ENCODE assay signal across 8 cellular contexts in genomic region chr12:14774944-14775651, GRCh38. TPM values are rescaled to one million over a fixed set of nuclear protein-coding genes. Genes with fewer than 3 reads are reported as not detected.
A peak's percentile ranks its signal among the peaks of the same experiment; 100 is the strongest.
DNase-seq lines count a peak whose midpoint lies in the region; ATAC-seq and TF ChIP-seq lines count a peak whose summit lies in the region.

No MANE protein-coding gene starts in this region.

- intact Hi-C loops in right lobe of liver (cut with DNase I), result loop anchor here in 1 of 2 donors (5.0 kb wide), 1 partner anchor 67 kb away; the partner anchor contains the start of gene ART4

- H3K4me1 ChIP-seq in duodenal mucosa (ENCODE audit: control insufficient read depth in 1 of 2, insufficient read depth in 2 of 2, low read length in 2 of 2) (peaks cover 10 to 20% of the 10 kb centered on the region in 2 donors), right lobe of liver (peaks cover 0 to 25% (median 2%) of the 10 kb centered on the region in 4 donors)

- peak overlapping the region; percentile 97 for H3K27ac ChIP-seq in VCaP
- H3K27ac ChIP-seq in duodenal mucosa (ENCODE audit: low read depth, low read length), result peak overlapping the region; percentile 96
- H3K27ac ChIP-seq in right lobe of liver, result peak overlapping the region; percentile 83 to 94 (median 84)

- no peaks in the 10 kb centered on the region for H3K27me3 ChIP-seq in duodenal mucosa (ENCODE audit: control insufficient read depth in 1 of 2, insufficient read depth in 2 of 2, low read length in 2 of 2)
- no peaks in the 10 kb centered on the region for H3K27me3 ChIP-seq in right lobe of liver

- under 1% methylated on average over 31 of the region's 33 CpGs for WGBS in right lobe of liver (ENCODE audit: insufficient coverage, low coverage, low lambda C conversion rate, missing lambda C conversion rate)

- ATAC-seq in right lobe of liver, result peak; percentile 0 to 16 (median 10)
- no peak for ATAC-seq in HG03097 (IDR thresholded peaks at IDR 0.05; ENCODE audit: low FRiP score, unreplicated experiment)

- H3K36me3 ChIP-seq in duodenal mucosa (ENCODE audit: control insufficient read depth in 1 of 2, insufficient read depth in 2 of 2, low read length in 2 of 2), result no peaks in the 10 kb centered on the region
- H3K36me3 ChIP-seq in right lobe of liver, result no peaks in the 10 kb centered on the region

- peak overlapping the region; percentile 87 to 95 for H3K4me3 ChIP-seq in duodenal mucosa (ENCODE audit: low read depth in 1 of 2, low read length in 2 of 2)
- peak overlapping the region; percentile 63 to 72 (median 67) for H3K4me3 ChIP-seq in right lobe of liver

- H3K9ac ChIP-seq in duodenal mucosa (ENCODE audit: low read depth in 1 of 2, low read length in 2 of 2), result peak overlapping the region; percentile 91 to 93

- H3K9me3 ChIP-seq in duodenal mucosa (ENCODE audit: control insufficient read depth in 1 of 2, low read length in 2 of 2) (no peaks in the 10 kb centered on the region), right lobe of liver (no peaks in the 10 kb centered on the region)

- no peak for TF ChIP-seq POLR2A in right lobe of liver (IDR thresholded peaks at IDR 0.05)

- no peak for TF ChIP-seq CTCF in VCaP (conservative IDR thresholded peaks at IDR 0.05)
- no peak for TF ChIP-seq CTCF in right lobe of liver (IDR thresholded peaks at IDR 0.05)

- peak; percentile 52 for DNase-seq in activated CD4-positive, CD25-positive, alpha-beta regulatory T cell treated with anti-CD3 and anti-CD28 coated beads, Interleukin-2, amount 50 U/mL, for 72 hours
- no peak for DNase-seq in activated CD4-positive, CD25-positive, alpha-beta regulatory T cell (lab: John Stamatoyannopoulos, UW)
- DNase-seq in right lobe of liver (peak; percentile 48 to 64 (median 56)), NCI-H1048 (lab: John Stamatoyannopoulos, UW) (no peak)
- DNase-seq in stimulated activated CD8-positive, alpha-beta memory T cell treated with anti-CD3 and anti-CD28 coated beads, Interleukin-4, amount 100 ng/mL, for 48 hours, result peak; percentile 51

RNA-seq across cellular contexts. Expression of gene WBP11, which starts 28.2 kb away (rescaled TPM):
- total RNA-seq in right lobe of liver, result 10 to 100 TPM in 4 of 6 experiments, 1 to 10 TPM in 2; 8.6 to 24.9 (median 16.9) TPM

RNA-seq across cellular contexts. Expression of gene C12orf60, which starts 28.4 kb away (rescaled TPM):
- total RNA-seq in right lobe of liver, result under 1 TPM; 0.37 to 0.91 (median 0.74) TPM

RNA-seq across cellular contexts. Expression of gene SMCO3, which starts 38.9 kb away (rescaled TPM):
- total RNA-seq in right lobe of liver, result under 1 TPM in 5 of 6 experiments, not detected in 1; 0.24 to 0.68 (median 0.40) TPM

Comparison
In these comparisons a context has a peak if more than half of its experiments do, and no peak if none do; other contexts are left out.
1. DNase-seq: peak in activated CD4-positive, CD25-positive, alpha-beta regulatory T cell treated with anti-CD3 and anti-CD28 coated beads, Interleukin-2, amount 50 U/mL, for 72 hours (single experiment), right lobe of liver (3 of 3) and stimulated activated CD8-positive, alpha-beta memory T cell treated with anti-CD3 and anti-CD28 coated beads, Interleukin-4, amount 100 ng/mL, for 48 hours (single experiment); none in activated CD4-positive, CD25-positive, alpha-beta regulatory T cell (0 of 4) and NCI-H1048 (single experiment).
2. Peak in every context shown above with its lines, with median percentiles within 50 percentile points of each other: H3K27ac ChIP-seq.